2 cellular contexts compared by ENCODE assay signal in genomic region chr1:89975540-89976125, GRCh38.
TF ChIP-seq lines count a peak whose summit lies in the region.

No MANE protein-coding gene starts in this region.

TF ChIP-seq in A549, 52 proteins besides CTCF, POLR2A, EP300 and RAD21 (continued from another document):
- TF ChIP-seq FOSL2 (IDR thresholded peaks at IDR 0.05), result no peak
- peak; percentile 57 for TF ChIP-seq FOSL2 (CRISPR knock-in tag; IDR thresholded peaks at IDR 0.05)

TF ChIP-seq in GM12878, 131 proteins besides CTCF, POLR2A, EP300 and RAD21 (continued from another document):
- TF ChIP-seq ATF2 (IDR thresholded peaks at IDR 0.05; ENCODE audit: low read length), result no peak
